1 cellular context compared by ENCODE assay signal in genomic region chr11:59769828-59770227, GRCh38.
A peak's percentile ranks its signal among the peaks of the same experiment; 100 is the strongest.
TF ChIP-seq lines count a peak whose summit lies in the region.

No MANE protein-coding gene starts in this region.

TF ChIP-seq in GM12878, 131 proteins besides CTCF, POLR2A, EP300 and RAD21:
- TF ChIP-seq HDGF (IDR thresholded peaks at IDR 0.05) (0 out of 2 replicates have a peak, but pooled peaks have one; percentile 32), JUND (IDR thresholded peaks at IDR 0.05; ENCODE audit: low read depth, low read length) (no peak), HCFC1 (IDR thresholded peaks at IDR 0.05; ENCODE audit: low read length) (no peak), MLLT1 (IDR thresholded peaks at IDR 0.05) (no peak), NRF1 (conservative IDR thresholded peaks at IDR 0.05; ENCODE audit: low read depth, low read length) (no peak), STAT1 (conservative IDR thresholded peaks at IDR 0.05) (no peak)
TF ChIP-seq in GM12878: peak in this region for 1.
